22 cellular contexts compared by ENCODE assay signal in the genomic region with DNA sequence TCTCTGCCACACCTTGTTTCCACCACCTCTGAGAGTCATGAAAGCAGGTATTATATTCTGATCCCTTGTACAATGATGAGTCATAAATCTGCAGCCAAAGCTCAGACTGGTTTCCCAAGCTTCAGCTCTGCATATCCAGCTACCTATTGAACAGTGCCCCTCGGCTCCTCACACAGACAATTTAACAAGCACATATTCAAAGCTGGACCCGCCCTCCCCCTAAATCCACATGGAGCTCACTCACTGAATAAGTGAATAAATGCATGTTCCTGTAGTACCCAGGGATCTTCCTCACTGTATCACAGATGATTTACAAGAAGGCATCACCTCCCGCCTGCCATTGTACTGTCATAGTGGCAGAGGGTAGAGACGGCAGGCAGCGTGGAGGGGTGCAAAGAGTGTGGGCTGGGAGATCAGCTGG.
"Had no signal": no experiment of that assay in that cellular context is flagged by ENCODE, and none has a peak within 500 bp of the region (broad histone marks: within the 10 kb centered on the region; RNA-seq: fewer than 3 reads in every experiment).

No MANE protein-coding gene starts in this region.

- H3K4me1 ChIP-seq: esophagus muscularis mucosa, lower lobe of right lung, right lobe of liver, upper lobe of left lung had no signal

- H3K27me3 ChIP-seq: brain microvascular endothelial cell, right lobe of liver, upper lobe of left lung had no signal

- H3K27me3 Mint-ChIP-seq: activated CD8-positive, alpha-beta memory T cell treated with anti-CD3 and anti-CD28 coated beads, Interleukin-2, amount 10 ng/mL, durations not matched to agents 7 days and 5 days; activated naive CD4-positive, alpha-beta T cell treated with anti-CD3 and anti-CD28 coated beads, Interleukin-2, amount 50 U/mL, for 24 hours; activated T-cell treated with anti-CD3 and anti-CD28 coated beads, Interleukin-2, amount 50 U/mL, for 24 hours had no signal

- H3K27ac ChIP-seq: brain microvascular endothelial cell, esophagus muscularis mucosa, lower lobe of right lung, right lobe of liver, upper lobe of left lung had no signal

- H3K27ac Mint-ChIP-seq: activated CD8-positive, alpha-beta memory T cell treated with anti-CD3 and anti-CD28 coated beads, Interleukin-2, amount 10 ng/mL, durations not matched to agents 7 days and 5 days; activated naive CD4-positive, alpha-beta T cell treated with anti-CD3 and anti-CD28 coated beads, Interleukin-2, amount 50 U/mL, for 24 hours; activated T-cell treated with anti-CD3 and anti-CD28 coated beads, Interleukin-2, amount 50 U/mL, for 24 hours; endodermal cell; immature natural killer cell; natural killer cell treated with Interleukin-12 subunit alpha and Interleukin-12 subunit beta and Interleukin-15 and Interleukin-18, amount 100 ng/mL, for 72 hours; progenitor cell of endocrine pancreas; T-helper 2 cell treated with Interferon-gamma antibody and Interleukin-4, amounts not matched to agents 5 μg/mL and 100 μg/mL, for 36 hours had no signal

- H3K4me3 ChIP-seq: esophagus muscularis mucosa, lower lobe of right lung, right lobe of liver, upper lobe of left lung had no signal

- H3K9me3 ChIP-seq: esophagus muscularis mucosa, lower lobe of right lung, right lobe of liver, upper lobe of left lung had no signal

- H3K4me1 Mint-ChIP-seq: activated CD8-positive, alpha-beta memory T cell treated with anti-CD3 and anti-CD28 coated beads, Interleukin-2, amount 10 ng/mL, durations not matched to agents 7 days and 5 days; activated naive CD4-positive, alpha-beta T cell treated with anti-CD3 and anti-CD28 coated beads, Interleukin-2, amount 50 U/mL, for 24 hours; immature natural killer cell had no signal

- H3K36me3 Mint-ChIP-seq: activated CD8-positive, alpha-beta memory T cell treated with anti-CD3 and anti-CD28 coated beads, Interleukin-2, amount 10 ng/mL, durations not matched to agents 7 days and 5 days; activated naive CD4-positive, alpha-beta T cell treated with anti-CD3 and anti-CD28 coated beads, Interleukin-2, amount 50 U/mL, for 24 hours; immature natural killer cell; natural killer cell treated with Interleukin-12 subunit alpha and Interleukin-12 subunit beta and Interleukin-15 and Interleukin-18, amount 100 ng/mL, for 72 hours had no signal

- ATAC-seq: activated CD4-positive, CD25-positive, alpha-beta regulatory T cell treated with anti-CD3 and anti-CD28 coated beads, Interleukin-2, amount 50 U/mL, for 24 hours; activated CD8-positive, alpha-beta memory T cell treated with anti-CD3 and anti-CD28 coated beads, Interleukin-2, amount 10 ng/mL, durations not matched to agents 7 days and 5 days; lower lobe of right lung; natural killer cell treated with Interleukin-12 subunit alpha and Interleukin-12 subunit beta and Interleukin-15 and Interleukin-18, amount 100 ng/mL, for 72 hours had no signal

- H3K4me3 Mint-ChIP-seq: activated CD8-positive, alpha-beta memory T cell treated with anti-CD3 and anti-CD28 coated beads, Interleukin-2, amount 10 ng/mL, durations not matched to agents 7 days and 5 days; activated naive CD4-positive, alpha-beta T cell treated with anti-CD3 and anti-CD28 coated beads, Interleukin-2, amount 50 U/mL, for 24 hours; activated T-cell treated with anti-CD3 and anti-CD28 coated beads, Interleukin-2, amount 50 U/mL, for 24 hours; endodermal cell; immature natural killer cell; natural killer cell treated with Interleukin-12 subunit alpha and Interleukin-12 subunit beta and Interleukin-15 and Interleukin-18, amount 100 ng/mL, for 72 hours; T-helper 2 cell treated with Interferon-gamma antibody and Interleukin-4, amounts not matched to agents 5 μg/mL and 100 μg/mL, for 36 hours had no signal

- H3K36me3 ChIP-seq: brain microvascular endothelial cell, esophagus muscularis mucosa, lower lobe of right lung, right lobe of liver, upper lobe of left lung had no signal

- DNase-seq: activated CD4-positive, alpha-beta T cell treated with anti-CD3 and anti-CD28 coated beads, Interleukin-2, amount 50 U/mL, for 48 hours; activated CD8-positive, alpha-beta memory T cell treated with anti-CD3 and anti-CD28 coated beads, Interleukin-2, amount 10 ng/mL, durations not matched to agents 7 days and 5 days; activated effector memory CD4-positive, alpha-beta T cell treated with Interleukin-2 at 50 U/mL for 16 hours; activated T-cell treated with anti-CD3 and anti-CD28 coated beads, Interleukin-2, amount 50 U/mL, for 24 hours; amniotic stem cell; brain microvascular endothelial cell; cerebellar nuclear complex; dermis blood vessel endothelial cell; endodermal cell; immature natural killer cell; lower lobe of right lung; right lobe of liver; stimulated activated CD4-positive, alpha-beta T cell treated with anti-CD3 and anti-CD28 coated beads, Interleukin-2, amount 100 ng/mL, for 24 hours; stimulated activated naive CD4-positive, alpha-beta T cell; substantia nigra; upper lobe of left lung had no signal
